ENCODE assay signal across 8 cellular contexts in genomic region chr6:130843575-130844320, GRCh38. TPM values are rescaled to one million over a fixed set of nuclear protein-coding genes. Genes with fewer than 3 reads are reported as not detected.
DNase-seq lines count a peak whose midpoint lies in the region; ATAC-seq and TF ChIP-seq lines count a peak whose summit lies in the region.

No MANE protein-coding gene starts in this region.

- no peak overlapping the region for H3K27ac Mint-ChIP-seq in activated naive CD8-positive, alpha-beta T cell treated with anti-CD3 and anti-CD28 coated beads, Interleukin-2, amount 10 ng/mL, durations not matched to agents 7 days and 5 days
- H3K27ac Mint-ChIP-seq in activated naive CD8-positive, alpha-beta T cell treated with anti-CD3 and anti-CD28 coated beads for 36 hours = no peak overlapping the region
- peak overlapping the region; percentile 45; the same call in 1 of the 2 replicates for H3K27ac Mint-ChIP-seq in GM23338
- H3K27ac Mint-ChIP-seq in activated T-helper 17 cell treated with anti-CD3 and anti-CD28 coated beads, Interleukin-2, amount 50 U/mL, for 72 hours = no peak overlapping the region

- no peak for DNase-seq in activated naive CD8-positive, alpha-beta T cell treated with anti-CD3 and anti-CD28 coated beads, Interleukin-2, amount 10 ng/mL, durations not matched to agents 7 days and 5 days
- DNase-seq in activated naive CD8-positive, alpha-beta T cell treated with anti-CD3 and anti-CD28 coated beads for 36 hours = no peak
- DNase-seq in GM23338 (ENCODE audit: low spot score) (peak; percentile 72), LoVo (ENCODE audit: low spot score) (peak; percentile 24), inferior parietal cortex (ENCODE audit: extremely low spot score) (peak; percentile 64), upper lobe of left lung (no peak)
- DNase-seq in activated CD4-positive, CD25-positive, alpha-beta regulatory T cell (lab: John Stamatoyannopoulos, UW) = no peak

- no peaks in the 10 kb centered on the region for H3F3A ChIP-seq in GM23338 (replicated peaks; ENCODE audit: low read depth)

- 82 to 91% methylated on average over 3 of the region's 3 CpGs for WGBS in upper lobe of left lung, 2 donors

- no peaks in the 10 kb centered on the region for H3K9me3 Mint-ChIP-seq in activated naive CD8-positive, alpha-beta T cell treated with anti-CD3 and anti-CD28 coated beads, Interleukin-2, amount 10 ng/mL, durations not matched to agents 7 days and 5 days
- H3K9me3 Mint-ChIP-seq in activated naive CD8-positive, alpha-beta T cell treated with anti-CD3 and anti-CD28 coated beads for 36 hours = no peaks in the 10 kb centered on the region
- H3K9me3 Mint-ChIP-seq in GM23338 = no peaks in the 10 kb centered on the region
- no peaks in the 10 kb centered on the region for H3K9me3 Mint-ChIP-seq in activated T-helper 17 cell treated with anti-CD3 and anti-CD28 coated beads, Interleukin-2, amount 50 U/mL, for 72 hours

- H3K27ac ChIP-seq in GM23338 (ENCODE audit: low read depth) (no peak overlapping the region), upper lobe of left lung (no peak overlapping the region)

- peaks cover 8% of the 10 kb centered on the region for H3K4me1 Mint-ChIP-seq in activated naive CD8-positive, alpha-beta T cell treated with anti-CD3 and anti-CD28 coated beads, Interleukin-2, amount 10 ng/mL, durations not matched to agents 7 days and 5 days
- peaks cover 1% of the 10 kb centered on the region for H3K4me1 Mint-ChIP-seq in activated naive CD8-positive, alpha-beta T cell treated with anti-CD3 and anti-CD28 coated beads for 36 hours
- H3K4me1 Mint-ChIP-seq in GM23338 = peaks cover 43% of the 10 kb centered on the region
- no peaks in the 10 kb centered on the region for H3K4me1 Mint-ChIP-seq in activated T-helper 17 cell treated with anti-CD3 and anti-CD28 coated beads, Interleukin-2, amount 50 U/mL, for 72 hours

- no peak overlapping the region for H3K4me2 ChIP-seq in GM23338

- H3K36me3 ChIP-seq in GM23338 (ENCODE audit: insufficient read depth) = no peaks in the 10 kb centered on the region
- H3K36me3 ChIP-seq in upper lobe of left lung = peaks cover 0 to 3% (median 0%) of the 10 kb centered on the region in 4 donors

- TF ChIP-seq POLR2A in upper lobe of left lung (IDR thresholded peaks at IDR 0.05) = no peak

- no peak for TF ChIP-seq EP300 in upper lobe of left lung (IDR thresholded peaks at IDR 0.05)

- H3K79me2 ChIP-seq in GM23338 (replicated peaks; ENCODE audit: insufficient read depth) = no peaks in the 10 kb centered on the region

- H3K27me3 ChIP-seq in GM23338 (ENCODE audit: insufficient read depth) (no peaks in the 10 kb centered on the region), upper lobe of left lung (no peaks in the 10 kb centered on the region)

- H3K36me3 Mint-ChIP-seq in activated naive CD8-positive, alpha-beta T cell treated with anti-CD3 and anti-CD28 coated beads, Interleukin-2, amount 10 ng/mL, durations not matched to agents 7 days and 5 days = no peaks in the 10 kb centered on the region
- no peaks in the 10 kb centered on the region for H3K36me3 Mint-ChIP-seq in activated naive CD8-positive, alpha-beta T cell treated with anti-CD3 and anti-CD28 coated beads for 36 hours
- H3K36me3 Mint-ChIP-seq in GM23338 (ENCODE audit: low read depth) = no peaks in the 10 kb centered on the region
- H3K36me3 Mint-ChIP-seq in activated T-helper 17 cell treated with anti-CD3 and anti-CD28 coated beads, Interleukin-2, amount 50 U/mL, for 72 hours (ENCODE audit: low read depth) = peaks cover 2% of the 10 kb centered on the region

- H3K9me3 ChIP-seq in upper lobe of left lung = no peaks in the 10 kb centered on the region

- H3K4me3 Mint-ChIP-seq in activated naive CD8-positive, alpha-beta T cell treated with anti-CD3 and anti-CD28 coated beads, Interleukin-2, amount 10 ng/mL, durations not matched to agents 7 days and 5 days = no peak overlapping the region
- no peak overlapping the region for H3K4me3 Mint-ChIP-seq in activated naive CD8-positive, alpha-beta T cell treated with anti-CD3 and anti-CD28 coated beads for 36 hours
- no peak overlapping the region for H3K4me3 Mint-ChIP-seq in GM23338
- no peak overlapping the region for H3K4me3 Mint-ChIP-seq in activated T-helper 17 cell treated with anti-CD3 and anti-CD28 coated beads, Interleukin-2, amount 50 U/mL, for 72 hours

- ATAC-seq in activated naive CD8-positive, alpha-beta T cell treated with anti-CD3 and anti-CD28 coated beads, Interleukin-2, amount 10 ng/mL, durations not matched to agents 7 days and 5 days (ENCODE audit: low read depth) = peak; percentile 92
- peak; percentile 84 for ATAC-seq in GM23338
- peak; percentile 52 for ATAC-seq in activated T-helper 17 cell treated with anti-CD3 and anti-CD28 coated beads, Interleukin-2, amount 50 U/mL, for 72 hours (replicated peaks)
- peak in 1 of 2 donors; percentile 60 for ATAC-seq in upper lobe of left lung (ENCODE audit: low FRiP score in 2 of 2)

- H3K27me3 Mint-ChIP-seq in activated naive CD8-positive, alpha-beta T cell treated with anti-CD3 and anti-CD28 coated beads, Interleukin-2, amount 10 ng/mL, durations not matched to agents 7 days and 5 days = no peaks in the 10 kb centered on the region
- no peaks in the 10 kb centered on the region for H3K27me3 Mint-ChIP-seq in activated naive CD8-positive, alpha-beta T cell treated with anti-CD3 and anti-CD28 coated beads for 36 hours
- H3K27me3 Mint-ChIP-seq in GM23338 (ENCODE audit: insufficient read depth, low read depth, poor library complexity) = peaks cover 6% of the 10 kb centered on the region
- H3K27me3 Mint-ChIP-seq in activated T-helper 17 cell treated with anti-CD3 and anti-CD28 coated beads, Interleukin-2, amount 50 U/mL, for 72 hours = no peaks in the 10 kb centered on the region

- H2AFZ ChIP-seq in GM23338 = no peak overlapping the region

- POLR2A ChIA-PET in activated naive CD8-positive, alpha-beta T cell treated with anti-CD3 and anti-CD28 coated beads, Interleukin-2, amount 10 ng/mL, durations not matched to agents 7 days and 5 days (lab: Charles Lee) = no interaction called here

- H3K9me2 ChIP-seq in GM23338 (ENCODE audit: insufficient read depth) = no peaks in the 10 kb centered on the region

- H3K4me3 ChIP-seq in GM23338 = no peak overlapping the region
- H3K4me3 ChIP-seq in upper lobe of left lung = no peak overlapping the region

- TF ChIP-seq CTCF in GM23338 (conservative IDR thresholded peaks at IDR 0.05; ENCODE audit: low read depth in 2 of 2) (peak; percentile 80 to 84), upper lobe of left lung (IDR thresholded peaks at IDR 0.05) (peak in 4 of 6 experiments; percentile 20 to 56 (median 44))

- peaks cover 37% of the 10 kb centered on the region for H3K4me1 ChIP-seq in GM23338 (ENCODE audit: insufficient read depth)
- no peaks in the 10 kb centered on the region for H3K4me1 ChIP-seq in upper lobe of left lung

- H4K20me1 ChIP-seq in GM23338 (replicated peaks; ENCODE audit: insufficient read depth) = no peaks in the 10 kb centered on the region

TF ChIP-seq in GM23338, 12 proteins besides CTCF, POLR2A, EP300 and RAD21 (continues in another document):
- no peak for TF ChIP-seq STAT1 (IDR thresholded peaks at IDR 0.05; ENCODE audit: unreplicated experiment)

RNA-seq across cellular contexts. Expression of gene SMLR1, which starts 16.5 kb away (rescaled TPM):
- not detected for total RNA-seq in activated naive CD8-positive, alpha-beta T cell treated with anti-CD3 and anti-CD28 coated beads, Interleukin-2, amount 10 ng/mL, durations not matched to agents 7 days and 5 days
- total RNA-seq in activated naive CD8-positive, alpha-beta T cell treated with anti-CD3 and anti-CD28 coated beads for 36 hours = not detected
- total RNA-seq in GM23338 (2014; rRNA removed; shearing (Covaris generic)) = not detected in 2 replicates
- polyA plus RNA-seq in GM23338 (2016; fragmentation: Nextera tagmentation; extraction: Ambion mirVana) = 0.09 TPM in 1 of 2 replicates, not detected in the other
- total RNA-seq in activated T-helper 17 cell treated with anti-CD3 and anti-CD28 coated beads, Interleukin-2, amount 50 U/mL, for 72 hours = not detected
- total RNA-seq in upper lobe of left lung = under 1 TPM in 1 of 6 donors, not detected in 5; 0.33 TPM

Comparison
In these comparisons a context has a peak if more than half of its experiments do, and no peak if none do; other contexts are left out.
1. DNase-seq: peak in GM23338 (single experiment), LoVo (single experiment) and inferior parietal cortex (single experiment); none in activated naive CD8-positive, alpha-beta T cell treated with anti-CD3 and anti-CD28 coated beads, Interleukin-2, amount 10 ng/mL, durations not matched to agents 7 days and 5 days (single experiment), activated naive CD8-positive, alpha-beta T cell treated with anti-CD3 and anti-CD28 coated beads for 36 hours (single experiment), upper lobe of left lung (0 of 2) and activated CD4-positive, CD25-positive, alpha-beta regulatory T cell (0 of 4).